In the genomic region with DNA sequence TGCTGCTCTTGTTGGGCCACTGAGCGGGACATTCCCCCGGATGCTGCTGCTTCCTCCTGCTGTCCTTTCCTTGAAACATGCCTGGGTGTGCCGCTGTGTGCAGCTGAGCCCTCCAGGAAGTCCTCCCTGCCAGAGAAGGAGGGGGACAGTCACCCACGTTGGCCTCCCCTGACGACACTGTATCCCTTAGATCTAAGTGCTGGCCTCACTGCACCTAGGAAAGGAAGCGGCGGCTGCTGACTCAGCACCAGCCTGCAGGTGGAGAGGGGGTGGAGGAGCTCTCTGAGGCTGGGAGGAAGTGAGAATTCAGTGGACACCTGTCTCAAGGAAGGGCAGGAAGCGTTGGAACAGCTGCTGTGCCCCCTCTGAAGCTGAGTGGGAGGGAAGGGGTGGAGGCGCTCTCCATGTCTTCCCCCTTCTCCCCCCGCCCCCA, we compare ENCODE assay signal across 8 cellular contexts.
DNase-seq lines count a peak whose midpoint lies in the region; ATAC-seq, FAIRE-seq and TF ChIP-seq lines count a peak whose summit lies in the region.

No MANE protein-coding gene starts in this region.

- intact Hi-C loops in A673 (cut with micrococcal nuclease; ENCODE audit: unreplicated experiment): no loop called here

- H3K27me3 Mint-ChIP-seq in immature natural killer cell (ENCODE audit: low read depth in 3 of 3): no peaks in the 10 kb centered on the region

- H3K4me2 ChIP-seq in MM.1S (ENCODE audit: low read depth, low read length): peak overlapping the region; percentile 55

- H3K9me3 ChIP-seq in MM.1S (replicated peaks; ENCODE audit: insufficient read depth, low read length) (no peaks in the 10 kb centered on the region), A673 (ENCODE audit: low read depth, low read length, poor library complexity, severe bottlenecking) (no peaks in the 10 kb centered on the region)

- H3K36me3 Mint-ChIP-seq in immature natural killer cell: peaks cover 0 to 11% (median 0%) of the 10 kb centered on the region in 3 donors

- H3K27me3 ChIP-seq in MM.1S (replicated peaks; ENCODE audit: insufficient read depth, low read length): no peaks in the 10 kb centered on the region
- H3K27me3 ChIP-seq in A673 (replicated peaks; ENCODE audit: insufficient read depth, low read depth, low read length, poor library complexity): no peaks in the 10 kb centered on the region

- H3K36me3 ChIP-seq in MM.1S (replicated peaks; ENCODE audit: insufficient read depth, low read length) (no peaks in the 10 kb centered on the region), A673 (ENCODE audit: insufficient read depth, low read length, poor library complexity, severe bottlenecking) (no peaks in the 10 kb centered on the region)

- H3K9me2 ChIP-seq in MM.1S (replicated peaks; ENCODE audit: insufficient read depth, low read length): no peaks in the 10 kb centered on the region

- FAIRE-seq in urothelium cell line (lab: Jason Lieb, UNC): no peak

- BruUV-seq in A673 (replicated peaks; lab: Mats Ljungman, UMichigan): no TSS peak

- POLR2A ChIA-PET in A673 (lab: Charles Lee; ENCODE audit: low non-redundant PET): no interaction called here

- H3K4me1 Mint-ChIP-seq in immature natural killer cell: peaks cover 99 to 100% of the 10 kb centered on the region in 2 donors

- no peak for TF ChIP-seq CTCF in GM13977 (IDR thresholded peaks at IDR 0.05; ENCODE audit: extremely low read depth, insufficient read depth, missing control alignments)
- TF ChIP-seq CTCF in MM.1S (IDR thresholded peaks at IDR 0.05; ENCODE audit: low read length): peak; percentile 11
- TF ChIP-seq CTCF in A673 (conservative IDR thresholded peaks at IDR 0.05; ENCODE audit: low read depth, low read length): no peak

- H3K4me3 ChIP-seq in MM.1S (ENCODE audit: low read length) (peak overlapping the region; percentile 6; the same call in 1 of the 2 replicates), A673 (ENCODE audit: low read depth, low read length, poor library complexity, severe bottlenecking) (no peak overlapping the region)

- H3K9ac ChIP-seq in MM.1S (ENCODE audit: low read length): peak overlapping the region; percentile 52

- H3F3A ChIP-seq in MM.1S (ENCODE audit: insufficient read depth, low read length): peaks cover 31% of the 10 kb centered on the region

- DNase-seq in GM13977 (ENCODE audit: low spot score) (peak; percentile 57), MM.1S (peak; percentile 91), immature natural killer cell (peak; percentile 35 to 50 (median 48)), urothelium cell line (ENCODE audit: low spot score) (peak; percentile 48), A673 (ENCODE audit: low spot score) (no peak), NCI-H187 treated with DMSO at 0.1 percent for 48 hours (lab: John Stamatoyannopoulos, UW) (no peak)
- DNase-seq in activated CD8-positive, alpha-beta memory T cell treated with anti-CD3 and anti-CD28 coated beads, Interleukin-2, amount 50 U/mL, for 48 hours: peak; percentile 69

- H3K9me3 Mint-ChIP-seq in immature natural killer cell: no peaks in the 10 kb centered on the region

- H3K4me3 Mint-ChIP-seq in immature natural killer cell: peak overlapping the region; percentile 65 to 78 (median 70)

- peak overlapping the region; percentile 65 to 94 (median 85) for H3K27ac Mint-ChIP-seq in immature natural killer cell

- CTCF ChIA-PET in A673 (lab: Charles Lee): no interaction called here

- ATAC-seq in GM21737 (IDR thresholded peaks at IDR 0.05; ENCODE audit: unreplicated experiment): peak; percentile 70

- no peaks in the 10 kb centered on the region for H4K20me1 ChIP-seq in MM.1S (ENCODE audit: insufficient read depth, low read length)

- in situ Hi-C loops in GM13977 (cut with MboI; ENCODE audit: low pct_unique_long_range_greater_than_20kb, low sequenced_read_pairs, unreplicated experiment): no loop called here

- peak overlapping the region; percentile 40; the same call in 1 of the 2 replicates for H2AFZ ChIP-seq in MM.1S (ENCODE audit: low read length)

- H3K79me2 ChIP-seq in MM.1S (ENCODE audit: low read length): peaks cover 4% of the 10 kb centered on the region

- peak overlapping the region; percentile 97 for H3K27ac ChIP-seq in MM.1S (ENCODE audit: low read length)
- no peak overlapping the region for H3K27ac ChIP-seq in A673 (ENCODE audit: low read depth, low read length, poor library complexity, severe bottlenecking)

- peaks cover 49% of the 10 kb centered on the region for H3K4me1 ChIP-seq in MM.1S (ENCODE audit: low read length)
- no peaks in the 10 kb centered on the region for H3K4me1 ChIP-seq in A673 (ENCODE audit: insufficient read depth, low read length, poor library complexity, severe bottlenecking)

Comparison
In these comparisons a context has a peak if more than half of its experiments do, and no peak if none do; other contexts are left out.
1. DNase-seq: peak in GM13977 (single experiment), MM.1S (single experiment), activated CD8-positive, alpha-beta memory T cell treated with anti-CD3 and anti-CD28 coated beads, Interleukin-2, amount 50 U/mL, for 48 hours (single experiment), immature natural killer cell (3 of 3) and urothelium cell line (single experiment); none in A673 (single experiment) and NCI-H187 treated with DMSO at 0.1 percent for 48 hours (single experiment).